In the genomic region with DNA sequence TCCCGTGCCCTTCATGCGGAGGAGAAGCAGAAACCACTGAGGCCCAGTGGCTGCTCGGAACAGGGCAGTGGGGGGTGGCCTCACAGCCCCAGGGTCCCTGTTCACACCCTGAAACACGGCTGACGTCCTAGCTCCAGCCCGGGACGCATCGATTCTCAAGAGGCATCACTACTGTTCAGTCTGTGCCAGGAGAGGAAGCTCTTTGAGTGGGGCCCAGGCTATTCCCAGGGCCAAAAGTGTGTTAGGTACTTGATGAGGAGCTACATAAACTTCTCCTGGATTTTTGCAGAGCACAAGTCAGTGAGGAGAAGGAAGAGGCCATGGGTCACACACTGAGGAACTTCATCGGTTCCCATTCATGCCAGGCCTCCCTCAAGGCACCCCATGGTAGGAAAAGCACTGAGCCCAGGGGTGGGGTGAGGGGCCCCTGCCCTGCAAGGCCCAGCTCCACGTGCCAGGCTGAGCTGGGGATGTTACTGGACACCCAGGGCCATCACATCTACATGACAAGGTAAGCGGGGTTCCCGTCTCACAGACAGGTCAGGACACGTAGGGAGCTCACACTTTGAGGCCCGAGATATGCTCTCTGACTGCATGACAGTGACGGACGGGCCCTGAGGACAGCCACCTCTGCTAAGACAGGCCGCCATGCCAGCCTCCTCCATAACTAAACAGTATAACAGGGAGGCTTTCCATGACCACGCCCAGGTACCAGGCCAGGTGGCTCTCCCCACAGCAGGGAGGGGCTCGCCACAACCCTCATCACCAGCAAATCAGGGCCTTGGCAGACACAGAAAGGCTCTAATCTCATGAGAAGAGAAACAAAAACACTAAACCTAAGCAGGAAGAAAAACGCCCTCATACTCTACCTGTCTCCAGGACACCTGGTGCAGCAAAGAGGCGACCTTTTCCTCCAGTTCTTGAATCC, we compare ENCODE assay signal across 1 cellular context.
TF ChIP-seq lines count a peak whose summit lies in the region.

No MANE protein-coding gene starts in this region.

TF ChIP-seq in GM12878, 131 proteins besides CTCF, POLR2A, EP300 and RAD21:
- TF ChIP-seq CEBPB (IDR thresholded peaks at IDR 0.05; ENCODE audit: borderline replicate concordance in 1 of 2, low read depth in 2 of 2, low read length in 2 of 2) (no peak), POLR2AphosphoS5 (IDR thresholded peaks at IDR 0.05; ENCODE audit: low read length) (peak; percentile 28; the same call in 1 of the 2 replicates)
